Comparison of ENCODE assay signal across 8 cellular contexts in the genomic region with DNA sequence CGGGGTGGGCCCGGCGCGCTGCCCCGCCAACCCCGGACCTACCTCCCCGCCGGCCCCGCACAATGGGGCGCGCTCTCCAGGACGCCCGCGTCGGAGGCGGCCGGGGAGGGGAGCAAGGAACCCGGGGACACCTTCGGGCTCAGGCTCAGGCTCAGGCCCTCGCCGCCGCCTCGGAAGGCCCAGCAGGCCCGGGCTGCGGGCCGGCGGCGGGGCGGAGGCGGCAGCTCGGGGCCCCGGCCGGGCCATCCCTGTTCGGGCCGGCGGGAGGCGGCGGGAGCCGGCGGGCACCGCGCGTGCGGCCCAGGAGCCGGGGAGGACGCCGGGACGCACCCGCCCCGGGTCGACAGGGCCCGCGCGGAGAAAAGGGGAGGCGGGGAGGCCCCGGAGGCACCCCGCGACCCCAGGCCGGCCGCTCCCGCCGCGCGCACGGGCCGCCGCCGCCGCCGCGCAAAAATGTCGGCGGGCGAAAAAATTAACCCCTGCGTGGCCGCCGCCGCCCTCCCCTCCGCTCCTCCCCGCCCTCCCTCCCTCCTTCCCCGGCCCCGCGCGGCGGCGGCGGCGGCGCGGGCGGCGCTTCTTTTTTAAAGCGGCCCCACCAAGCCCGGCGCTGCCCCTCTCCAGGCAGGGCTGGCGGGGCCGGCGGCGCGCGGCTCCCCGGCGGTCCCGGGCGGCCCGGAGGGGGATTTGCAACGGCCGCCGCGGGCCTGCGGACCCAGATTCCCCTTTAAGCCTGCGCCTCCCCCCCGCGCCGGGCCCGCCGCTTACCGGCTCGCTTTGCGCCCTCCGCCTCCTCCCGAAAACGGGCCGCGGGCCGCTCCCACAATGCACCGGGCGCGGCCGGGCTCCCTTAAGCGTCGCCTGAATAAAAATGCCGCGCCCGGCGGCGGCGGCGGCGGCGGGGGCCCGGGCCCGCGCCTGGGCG. TPM values are rescaled to one million over a fixed set of nuclear protein-coding genes. Genes with fewer than 3 reads are reported as not detected.
A peak's percentile ranks its signal among the peaks of the same experiment; 100 is the strongest.
DNase-seq lines count a peak whose midpoint lies in the region; ATAC-seq and TF ChIP-seq lines count a peak whose summit lies in the region.

No MANE protein-coding gene starts in this region.

- peak; percentile 41 for ATAC-seq in GM21526 (IDR thresholded peaks at IDR 0.05; ENCODE audit: low FRiP score, unreplicated experiment)
- ATAC-seq in omental fat pad (ENCODE audit: low FRiP score) = peak; percentile 86

- DNase-seq in DMS153 (lab: John Stamatoyannopoulos, UW) = peak; percentile 24
- peak; percentile 77 for DNase-seq in SK-N-DZ (ENCODE audit: low spot score)
- peak; percentile 85 for DNase-seq in activated naive CD4-positive, alpha-beta T cell treated with anti-CD3 and anti-CD28 coated beads, Interleukin-2, amount 50 U/mL, for 16 hours
- peak; percentile 80 for DNase-seq in glomerular visceral epithelial cell (ENCODE audit: extremely low spot score)
- no peak for DNase-seq in omental fat pad (ENCODE audit: low spot score)

- no peak for TF ChIP-seq EP300 in Ishikawa (IDR thresholded peaks at IDR 0.05; ENCODE audit: borderline replicate concordance)

- TF ChIP-seq RAD21 in Ishikawa (IDR thresholded peaks at IDR 0.05; ENCODE audit: low read depth) = no peak

- H3K27ac ChIP-seq in temporal lobe (ENCODE audit: low read depth, low read length) = peak overlapping the region; percentile 69

- TF ChIP-seq CTCF in omental fat pad (IDR thresholded peaks at IDR 0.05) = no peak

TF ChIP-seq in Ishikawa, 13 proteins besides CTCF, POLR2A, EP300 and RAD21:
- TF ChIP-seq TAF1 (IDR thresholded peaks at IDR 0.05; ENCODE audit: low read depth) (0 out of 2 replicates have a peak, but pooled peaks have one; percentile 13), TEAD4 (IDR thresholded peaks at IDR 0.05) (no peak), YY1 (IDR thresholded peaks at IDR 0.05; ENCODE audit: low read depth) (0 out of 2 replicates have a peak, but pooled peaks have one; percentile 4)
- TF ChIP-seq, protein P1, sequence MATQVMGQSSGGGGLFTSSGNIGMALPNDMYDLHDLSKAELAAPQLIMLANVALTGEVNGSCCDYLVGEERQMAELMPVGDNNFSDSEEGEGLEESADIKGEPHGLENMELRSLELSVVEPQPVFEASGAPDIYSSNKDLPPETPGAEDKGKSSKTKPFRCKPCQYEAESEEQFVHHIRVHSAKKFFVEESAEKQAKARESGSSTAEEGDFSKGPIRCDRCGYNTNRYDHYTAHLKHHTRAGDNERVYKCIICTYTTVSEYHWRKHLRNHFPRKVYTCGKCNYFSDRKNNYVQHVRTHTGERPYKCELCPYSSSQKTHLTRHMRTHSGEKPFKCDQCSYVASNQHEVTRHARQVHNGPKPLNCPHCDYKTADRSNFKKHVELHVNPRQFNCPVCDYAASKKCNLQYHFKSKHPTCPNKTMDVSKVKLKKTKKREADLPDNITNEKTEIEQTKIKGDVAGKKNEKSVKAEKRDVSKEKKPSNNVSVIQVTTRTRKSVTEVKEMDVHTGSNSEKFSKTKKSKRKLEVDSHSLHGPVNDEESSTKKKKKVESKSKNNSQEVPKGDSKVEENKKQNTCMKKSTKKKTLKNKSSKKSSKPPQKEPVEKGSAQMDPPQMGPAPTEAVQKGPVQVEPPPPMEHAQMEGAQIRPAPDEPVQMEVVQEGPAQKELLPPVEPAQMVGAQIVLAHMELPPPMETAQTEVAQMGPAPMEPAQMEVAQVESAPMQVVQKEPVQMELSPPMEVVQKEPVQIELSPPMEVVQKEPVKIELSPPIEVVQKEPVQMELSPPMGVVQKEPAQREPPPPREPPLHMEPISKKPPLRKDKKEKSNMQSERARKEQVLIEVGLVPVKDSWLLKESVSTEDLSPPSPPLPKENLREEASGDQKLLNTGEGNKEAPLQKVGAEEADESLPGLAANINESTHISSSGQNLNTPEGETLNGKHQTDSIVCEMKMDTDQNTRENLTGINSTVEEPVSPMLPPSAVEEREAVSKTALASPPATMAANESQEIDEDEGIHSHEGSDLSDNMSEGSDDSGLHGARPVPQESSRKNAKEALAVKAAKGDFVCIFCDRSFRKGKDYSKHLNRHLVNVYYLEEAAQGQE (IDR thresholded peaks at IDR 0.05; ENCODE audit: low read depth) = no peak
- TF ChIP-seq, protein P2, sequence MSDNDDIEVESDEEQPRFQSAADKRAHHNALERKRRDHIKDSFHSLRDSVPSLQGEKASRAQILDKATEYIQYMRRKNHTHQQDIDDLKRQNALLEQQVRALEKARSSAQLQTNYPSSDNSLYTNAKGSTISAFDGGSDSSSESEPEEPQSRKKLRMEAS (IDR thresholded peaks at IDR 0.05) = peak; percentile 33; the same call in 1 of the 2 replicates

RNA-seq across cellular contexts. Expression of a gene that starts 0.6 kb away (rescaled TPM):
- polyA plus RNA-seq in SK-N-DZ (2014; cell fraction: cytosol; rRNA removed) = 87.8 and 101 TPM in 2 replicates
- polyA plus RNA-seq in SK-N-DZ (2014; cell fraction: nucleus; rRNA removed) = 47.1 and 62.9 TPM in 2 replicates
- 10 to 100 TPM; 28.9 to 41.3 (median 37.9) TPM for total RNA-seq in omental fat pad
- 31.7 TPM for total RNA-seq in temporal lobe

RNA-seq across cellular contexts. Expression of a gene that starts 47.6 kb away (rescaled TPM):
- polyA plus RNA-seq in SK-N-DZ (2014; cell fraction: cytosol; rRNA removed) = 15.6 and 22.4 TPM in 2 replicates
- 11.8 and 13.8 TPM in 2 replicates for polyA plus RNA-seq in SK-N-DZ (2014; cell fraction: nucleus; rRNA removed)
- total RNA-seq in omental fat pad (10 to 100 TPM; 21.9 to 54.1 (median 35.9) TPM), temporal lobe (17.0 TPM)
